Comparison of ENCODE assay signal across 8 cellular contexts in genomic region chr10:4663162-4663992, GRCh38.
DNase-seq lines count a peak whose midpoint lies in the region; ATAC-seq and TF ChIP-seq lines count a peak whose summit lies in the region.

No MANE protein-coding gene starts in this region.

- no peaks in the 10 kb centered on the region for H3K36me3 Mint-ChIP-seq in CD4-positive, CD25-positive, alpha-beta regulatory T cell

- peak overlapping the region in 1 of 2 donors; percentile 34 for H3K9ac ChIP-seq in liver (ENCODE audit: low read depth in 1 of 2, low read length in 2 of 2)

- DNase-seq in CD4-positive, CD25-positive, alpha-beta regulatory T cell: no peak
- DNase-seq in NCI-H774 (lab: John Stamatoyannopoulos, UW) (peak; percentile 65), cerebellar cortex (ENCODE audit: low spot score) (peak; percentile 84), ureter (ENCODE audit: low spot score) (peak; percentile 83), NCI-H146 (lab: John Stamatoyannopoulos, UW) (no peak)

- TF ChIP-seq CTCF in liver (IDR thresholded peaks at IDR 0.05; ENCODE audit: low read depth, low read length, missing input control): no peak

- TF ChIP-seq RAD21 in liver (IDR thresholded peaks at IDR 0.05): peak; percentile 16 to 32

- no peak overlapping the region for H3K27ac Mint-ChIP-seq in CD4-positive, CD25-positive, alpha-beta regulatory T cell

- no peaks in the 10 kb centered on the region for H3K4me1 Mint-ChIP-seq in CD4-positive, CD25-positive, alpha-beta regulatory T cell

- H3K27ac ChIP-seq in CD4-positive, CD25-positive, alpha-beta regulatory T cell (ENCODE audit: insufficient read depth, low read length, poor library complexity, severe bottlenecking): no peak overlapping the region
- H3K27ac ChIP-seq in liver (ENCODE audit: low read depth in 1 of 2, low read length in 2 of 2): peak overlapping the region; percentile 55 to 83

- no peaks in the 10 kb centered on the region for H3K9me3 ChIP-seq in CD4-positive, CD25-positive, alpha-beta regulatory T cell (ENCODE audit: control insufficient read depth in 2 of 2, low read length in 2 of 2)
- H3K9me3 ChIP-seq in liver (ENCODE audit: control insufficient read depth in 4 of 4, low read length in 3 of 4): no peaks in the 10 kb centered on the region

- 62% methylated on average over 9 of the region's 9 CpGs for WGBS in liver

- no peak overlapping the region for H3K4me3 Mint-ChIP-seq in CD4-positive, CD25-positive, alpha-beta regulatory T cell

- no peaks in the 10 kb centered on the region for H3K9me3 Mint-ChIP-seq in CD4-positive, CD25-positive, alpha-beta regulatory T cell

- H3K4me3 ChIP-seq in CD4-positive, CD25-positive, alpha-beta regulatory T cell (ENCODE audit: low read depth, low read length): no peak overlapping the region
- no peak overlapping the region for H3K4me3 ChIP-seq in liver (ENCODE audit: low read depth in 1 of 3, low read length in 3 of 3)

- ATAC-seq in CD4-positive, CD25-positive, alpha-beta regulatory T cell (ENCODE audit: low read depth in 2 of 2): peak; percentile 42 to 57
- ATAC-seq in GM19351 (IDR thresholded peaks at IDR 0.05; ENCODE audit: unreplicated experiment) (peak; percentile 85), HG03469 (IDR thresholded peaks at IDR 0.05; ENCODE audit: unreplicated experiment) (peak; percentile 96)

- no peaks in the 10 kb centered on the region for H3K36me3 ChIP-seq in CD4-positive, CD25-positive, alpha-beta regulatory T cell (ENCODE audit: control insufficient read depth, insufficient read depth, low read length)
- no peaks in the 10 kb centered on the region for H3K36me3 ChIP-seq in liver (ENCODE audit: control insufficient read depth in 4 of 4, insufficient read depth in 3 of 4, low read depth in 1 of 4, low read length in 3 of 4)

- peaks cover 5% of the 10 kb centered on the region for H3K27me3 Mint-ChIP-seq in CD4-positive, CD25-positive, alpha-beta regulatory T cell

- no peaks in the 10 kb centered on the region for H3K4me1 ChIP-seq in CD4-positive, CD25-positive, alpha-beta regulatory T cell (ENCODE audit: control insufficient read depth, insufficient read depth, low read length, poor library complexity, severe bottlenecking)
- peaks cover 2 to 29% (median 21%) of the 10 kb centered on the region in 4 donors for H3K4me1 ChIP-seq in liver (ENCODE audit: control insufficient read depth in 4 of 4, insufficient read depth in 4 of 4, low read length in 3 of 4)

- no peaks in the 10 kb centered on the region for H3K27me3 ChIP-seq in CD4-positive, CD25-positive, alpha-beta regulatory T cell (ENCODE audit: control insufficient read depth, insufficient read depth, low read length)
- no peaks in the 10 kb centered on the region for H3K27me3 ChIP-seq in liver (ENCODE audit: control insufficient read depth in 4 of 4, insufficient read depth in 4 of 4, low read length in 3 of 4)

TF ChIP-seq in liver, 16 proteins besides CTCF, POLR2A, EP300 and RAD21:
- TF ChIP-seq RXRA (IDR thresholded peaks at IDR 0.05) (peak in 1 of 2 donors; percentile 64), FOXA1 (IDR thresholded peaks at IDR 0.05) (peak; percentile 63), JUND (IDR thresholded peaks at IDR 0.05) (peak; percentile 91 to 97), REST (IDR thresholded peaks at IDR 0.05) (no peak), GABPA (IDR thresholded peaks at IDR 0.05 in 1 of 2, conservative IDR thresholded peaks at IDR 0.05 in 1 of 2) (no peak), EGR1 (IDR thresholded peaks at IDR 0.05; ENCODE audit: low read depth in 2 of 2) (no peak), FOXA2 (IDR thresholded peaks at IDR 0.05) (peak; percentile 71), MAX (IDR thresholded peaks at IDR 0.05) (peak; percentile 69), HNF4A (conservative IDR thresholded peaks at IDR 0.05) (peak; percentile 31 to 73), NR2F2 (IDR thresholded peaks at IDR 0.05) (no peak), YY1 (IDR thresholded peaks at IDR 0.05) (peak; percentile 85), ZBTB33 (IDR thresholded peaks at IDR 0.05) (peak; percentile 33), TAF1 (conservative IDR thresholded peaks at IDR 0.05) (peak; percentile 10), HNF4G (IDR thresholded peaks at IDR 0.05) (no peak), SP1 (IDR thresholded peaks at IDR 0.05) (peak; percentile 56)
- TF ChIP-seq, protein P1, sequence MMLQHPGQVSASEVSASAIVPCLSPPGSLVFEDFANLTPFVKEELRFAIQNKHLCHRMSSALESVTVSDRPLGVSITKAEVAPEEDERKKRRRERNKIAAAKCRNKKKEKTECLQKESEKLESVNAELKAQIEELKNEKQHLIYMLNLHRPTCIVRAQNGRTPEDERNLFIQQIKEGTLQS (IDR thresholded peaks at IDR 0.05): peak; percentile 18

Comparison
In these comparisons a context has a peak if more than half of its experiments do, and no peak if none do; other contexts are left out.
1. DNase-seq: peak in NCI-H774 (single experiment), cerebellar cortex (single experiment) and ureter (single experiment); none in CD4-positive, CD25-positive, alpha-beta regulatory T cell (0 of 3) and NCI-H146 (single experiment).
2. Peak in every context shown above with its lines, with median percentiles within 50 percentile points of each other: ATAC-seq.